In genomic region chr1:212637902-212638301, GRCh38 we compare ENCODE assay signal across 9 cellular contexts. TPM values are rescaled to one million over a fixed set of nuclear protein-coding genes. Genes with fewer than 3 reads are reported as not detected.
DNase-seq lines count a peak whose midpoint lies in the region; ATAC-seq and TF ChIP-seq lines count a peak whose summit lies in the region.
"Had no signal": no experiment of that assay in that cellular context is flagged by ENCODE, and none has a peak within 500 bp of the region (broad histone marks: within the 10 kb centered on the region; RNA-seq: fewer than 3 reads in every experiment).

No MANE protein-coding gene starts in this region.

- H3K9me3 ChIP-seq in adrenal gland (replicated peaks in 1 of 3) = no peaks in the 10 kb centered on the region
- H3K9me3 ChIP-seq in right atrium auricular region = no peaks in the 10 kb centered on the region
- peaks cover 0 to 11% (median 5%) of the 10 kb centered on the region in 4 donors for H3K9me3 ChIP-seq in stomach
- no peaks in the 10 kb centered on the region for H3K9me3 ChIP-seq in T-helper 17 cell (ENCODE audit: control insufficient read depth, low read length, poor library complexity, severe bottlenecking)

- H3F3A ChIP-seq in GM23338 (replicated peaks; ENCODE audit: low read depth) = no peaks in the 10 kb centered on the region

- no peak overlapping the region for H3K27ac ChIP-seq in GM23338 (ENCODE audit: low read depth)
- H3K27ac ChIP-seq in adrenal gland = peak overlapping the region in 4 of 5 donors; percentile 36 to 90 (median 66)
- H3K27ac ChIP-seq in right atrium auricular region = peak overlapping the region; percentile 45 to 76
- peak overlapping the region in 4 of 5 donors; percentile 42 to 84 (median 73) for H3K27ac ChIP-seq in stomach

- TF ChIP-seq CTCF in GM23338 (conservative IDR thresholded peaks at IDR 0.05; ENCODE audit: low read depth in 2 of 2) = no peak
- no peak for TF ChIP-seq CTCF in adrenal gland (IDR thresholded peaks at IDR 0.05)
- no peak for TF ChIP-seq CTCF in right atrium auricular region (IDR thresholded peaks at IDR 0.05)
- TF ChIP-seq CTCF in stomach (IDR thresholded peaks at IDR 0.05) = no peak

- no peak overlapping the region for H3K4me2 ChIP-seq in GM23338

- 74 to 82% (median 78%) methylated on average over 5 of the region's 5 CpGs for WGBS in adrenal gland, 4 donors
- WGBS in stomach, 5 donors = 78 to 85% (median 80%) methylated on average over 5 of the region's 5 CpGs

- H2AFZ ChIP-seq in GM23338 = peak overlapping the region; percentile 63; the same call in 1 of the 2 replicates

- no peak for TF ChIP-seq EP300 in stomach (IDR thresholded peaks at IDR 0.05)

- H3K4me1 Mint-ChIP-seq in GM23338 = peaks cover 13% of the 10 kb centered on the region
- H3K4me1 Mint-ChIP-seq in T-helper 17 cell = peaks cover 23% of the 10 kb centered on the region

- TF ChIP-seq POLR2A in adrenal gland (IDR thresholded peaks at IDR 0.05) = no peak
- no peak for TF ChIP-seq POLR2A in stomach (IDR thresholded peaks at IDR 0.05)

- H3K79me2 ChIP-seq in GM23338 (replicated peaks; ENCODE audit: insufficient read depth) = no peaks in the 10 kb centered on the region

- H3K36me3 ChIP-seq in GM23338 (ENCODE audit: insufficient read depth) (no peaks in the 10 kb centered on the region), adrenal gland (replicated peaks in 1 of 2) (no peaks in the 10 kb centered on the region), right atrium auricular region (no peaks in the 10 kb centered on the region), stomach (no peaks in the 10 kb centered on the region)
- H3K36me3 ChIP-seq: left lung had no signal

- H3K36me3 Mint-ChIP-seq in GM23338 (ENCODE audit: low read depth) (peaks cover 6% of the 10 kb centered on the region; the same call in 2 of the 3 replicates), T-helper 17 cell (ENCODE audit: low read depth) (no peaks in the 10 kb centered on the region)

- H3K27ac Mint-ChIP-seq in GM23338 = no peak overlapping the region
- H3K27ac Mint-ChIP-seq in T-helper 17 cell = no peak overlapping the region

- peaks cover 9% of the 10 kb centered on the region; the same call in 2 of the 3 replicates for H3K9me3 Mint-ChIP-seq in GM23338

- H3K27me3 Mint-ChIP-seq in GM23338 (ENCODE audit: insufficient read depth, low read depth, poor library complexity) = peaks cover 12% of the 10 kb centered on the region
- H3K27me3 Mint-ChIP-seq in T-helper 17 cell = peaks cover 16% of the 10 kb centered on the region

- H3K4me3 Mint-ChIP-seq in GM23338 (no peak overlapping the region), T-helper 17 cell (no peak overlapping the region)

- DNase-seq in GM23338 (ENCODE audit: low spot score) (no peak), adrenal gland (no peak), right atrium auricular region (ENCODE audit: low spot score) (no peak), stomach (no peak), T-helper 17 cell (no peak), mucosa of gallbladder (ENCODE audit: low spot score) (no peak)
- no peak for DNase-seq in stimulated activated naive CD4-positive, alpha-beta T cell treated with Interleukin-2 at 50 U/mL for 16 hours (lab: John Stamatoyannopoulos, UW)
- DNase-seq: left lung, NCI-H2029 treated with DMSO at 0.1 percent for 48 hours had no signal

- H3K9me2 ChIP-seq in GM23338 (ENCODE audit: insufficient read depth) = peaks cover 3% of the 10 kb centered on the region; the same call in 1 of the 2 replicates

- ATAC-seq in GM23338 = no peak; the same call in 2 of the 3 replicates
- ATAC-seq in T-helper 17 cell = no peak
- ATAC-seq: left lung had no signal

- H3K27me3 ChIP-seq in GM23338 (ENCODE audit: insufficient read depth) (no peaks in the 10 kb centered on the region), adrenal gland (no peaks in the 10 kb centered on the region), right atrium auricular region (no peaks in the 10 kb centered on the region), stomach (no peaks in the 10 kb centered on the region)
- H3K27me3 ChIP-seq: left lung had no signal

- H3K4me1 ChIP-seq in GM23338 (ENCODE audit: insufficient read depth) (peaks cover 8% of the 10 kb centered on the region; the same call in 1 of the 2 replicates), adrenal gland (replicated peaks in 1 of 2) (peaks cover 10 to 13% of the 10 kb centered on the region in 2 donors), right atrium auricular region (peaks cover 0 to 45% of the 10 kb centered on the region in 2 donors), stomach (peaks cover 5 to 31% (median 25%) of the 10 kb centered on the region in 4 donors)

- H4K20me1 ChIP-seq in GM23338 (replicated peaks; ENCODE audit: insufficient read depth) = no peaks in the 10 kb centered on the region

- no peak overlapping the region for H3K4me3 ChIP-seq in GM23338
- H3K4me3 ChIP-seq in adrenal gland = no peak overlapping the region
- peak overlapping the region; percentile 0 to 26 for H3K4me3 ChIP-seq in right atrium auricular region
- no peak overlapping the region for H3K4me3 ChIP-seq in stomach
- H3K4me3 ChIP-seq: left lung had no signal

- intact Hi-C loops in adrenal gland (cut with DNase I) (no loop called here), stomach (cut with DNase I; ENCODE audit: low total_unique reads) (no loop called here)

TF ChIP-seq in GM23338, 12 proteins besides CTCF, POLR2A, EP300 and RAD21:
- TF ChIP-seq JUNB (IDR thresholded peaks at IDR 0.05; ENCODE audit: unreplicated experiment) = no peak
- TF ChIP-seq ZNF462 (CRISPR knock-in tag; IDR thresholded peaks at IDR 0.05) = no peak

RNA-seq across cellular contexts. Expression of gene ATF3, which starts 29.3 kb away (rescaled TPM):
- 17.2 and 19.3 TPM in 2 replicates for total RNA-seq in GM23338 (2014; rRNA removed; shearing (Covaris generic))
- polyA plus RNA-seq in GM23338 (2016; fragmentation: Nextera tagmentation; extraction: Ambion mirVana) (12.6 and 16.2 TPM in 2 replicates), adrenal gland (10 to 100 TPM; 13.4 to 19.7 (median 14.5) TPM), stomach (10 to 100 TPM; 19.9 to 60.2 (median 33.0) TPM)
- total RNA-seq in adrenal gland (10 to 100 TPM in 3 of 8 donors, 1 to 10 TPM in 5; 3.6 to 13.4 (median 8.1) TPM), right atrium auricular region (10 to 100 TPM; 12.6 to 27.6 TPM), stomach (10 to 100 TPM in 4 of 5 donors, not detected in 1; 14.0 to 59.8 (median 24.3) TPM), T-helper 17 cell (10 to 100 TPM; 53.0 to 72.5 TPM), mucosa of gallbladder (17.3 TPM)

Comparison
In these comparisons a context has a peak if more than half of its experiments do, and no peak if none do; other contexts are left out.
1. H3K4me3 ChIP-seq: peak in right atrium auricular region (2 of 2); none in GM23338 (single experiment), adrenal gland (0 of 4) and stomach (0 of 4).